In the genomic region with DNA sequence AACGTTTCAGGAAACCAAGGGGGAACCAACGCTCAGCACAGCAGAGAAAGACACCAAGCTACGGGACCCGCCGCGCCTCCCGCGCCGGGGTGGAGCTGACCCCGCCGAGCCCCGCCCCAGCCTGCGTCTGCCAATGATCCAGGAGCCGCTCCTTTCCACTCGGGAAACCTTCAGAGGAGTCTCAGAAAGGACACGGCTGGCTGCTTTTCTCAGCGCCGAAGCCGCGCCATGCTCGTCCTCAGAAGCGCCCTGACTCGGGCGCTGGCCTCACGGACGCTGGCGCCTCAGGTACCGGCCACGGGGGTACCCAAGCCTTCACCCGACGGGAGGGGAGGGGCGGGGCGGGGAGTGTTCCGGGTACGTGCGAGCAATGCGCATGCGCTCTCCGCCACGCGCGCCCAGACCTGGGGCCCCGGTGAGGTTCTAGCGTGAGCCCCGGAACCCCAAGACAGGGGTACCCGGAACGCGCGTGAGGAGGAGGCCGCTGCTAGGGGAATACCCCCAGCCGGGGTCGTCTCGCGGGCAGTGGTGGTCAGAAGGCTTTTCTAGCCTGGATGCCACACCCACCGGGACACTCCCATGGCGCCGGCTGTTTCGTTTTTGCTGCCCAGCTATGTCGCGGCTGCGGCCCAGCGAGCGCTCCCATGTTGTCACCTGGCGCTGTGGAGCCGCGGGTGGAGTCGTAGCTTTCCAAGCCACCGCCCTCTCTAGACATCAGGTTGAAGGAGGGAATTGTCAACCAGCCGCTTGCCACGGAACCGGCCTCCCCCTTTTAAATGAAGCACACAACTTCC, we compare ENCODE assay signal across 8 cellular contexts. TPM values are rescaled to one million over a fixed set of nuclear protein-coding genes. Genes with fewer than 3 reads are reported as not detected.
DNase-seq lines count a peak whose midpoint lies in the region; ATAC-seq and TF ChIP-seq lines count a peak whose summit lies in the region.

Gene NIPSNAP3A, plus strand, starts transcription at position 119 of the 794 bp plus-strand sequence. Its CDS starts 110 bp downstream, at position 229.

- ATAC-seq in HCT116 = peak; percentile 90

- peaks cover 19% of the 10 kb centered on the region for H3K36me3 Mint-ChIP-seq in activated naive CD4-positive, alpha-beta T cell treated with anti-CD3 and anti-CD28 coated beads, Interleukin-2, amount 10 ng/mL, durations not matched to agents 7 days and 5 days

- H3K36me3 ChIP-seq in HCT116 (ENCODE audit: control insufficient read depth in 1 of 2, insufficient read depth in 2 of 2, low read length in 2 of 2) (no peaks in the 10 kb centered on the region), MM.1S (replicated peaks; ENCODE audit: insufficient read depth, low read length) (no peaks in the 10 kb centered on the region), SK-N-MC (ENCODE audit: insufficient read depth, low read length) (0 out of 2 replicates have a peak, but pooled peaks cover 8% of the 10 kb centered on the region)

- TSS peak; percentile 61 for BruUV-seq in HCT116 (replicated peaks; lab: Mats Ljungman, UMichigan)

- peaks cover 18% of the 10 kb centered on the region for H3F3A ChIP-seq in MM.1S (ENCODE audit: insufficient read depth, low read length)

- H3K4me1 Mint-ChIP-seq in activated naive CD4-positive, alpha-beta T cell treated with anti-CD3 and anti-CD28 coated beads, Interleukin-2, amount 10 ng/mL, durations not matched to agents 7 days and 5 days = peaks cover 28% of the 10 kb centered on the region

- H3K4me1 ChIP-seq in HCT116 (ENCODE audit: control insufficient read depth in 1 of 2, insufficient read depth in 2 of 2, low read length in 2 of 2) = peaks cover 3 to 10% of the 10 kb centered on the region in 2 experiments; a peak in 3 of 4 replicates
- peaks cover 15% of the 10 kb centered on the region for H3K4me1 ChIP-seq in MM.1S (ENCODE audit: low read length)

- POLR2A ChIA-PET in HCT116 (lab: Charles Lee) = interaction anchor here (1.0 kb wide), 1 partner anchor 33 kb away, joined by 3 read pairs; no protein-coding TSS in a partner anchor

- H2AFZ ChIP-seq in HCT116 (ENCODE audit: low read depth, low read length, poor library complexity, severe bottlenecking) = peak within 1 kb of the TSS; percentile 73
- peak within 1 kb of the TSS; percentile 88 for H2AFZ ChIP-seq in MM.1S (ENCODE audit: low read length)

- H4K20me1 ChIP-seq in HCT116 (ENCODE audit: insufficient read depth) (no peaks in the 10 kb centered on the region), MM.1S (ENCODE audit: insufficient read depth, low read length) (no peaks in the 10 kb centered on the region)

- DNase-seq in GM04503 (ENCODE audit: low read depth) = peak; percentile 32
- DNase-seq in HCT116 (ENCODE audit: low read depth, low spot score) = peak; percentile 41
- DNase-seq in MM.1S = peak; percentile 85
- no peak for DNase-seq in SK-N-MC (ENCODE audit: low read depth, low spot score)
- peak; percentile 90 for DNase-seq in activated naive CD4-positive, alpha-beta T cell treated with anti-CD3 and anti-CD28 coated beads, Interleukin-2, amount 10 ng/mL, durations not matched to agents 7 days and 5 days
- peak; percentile 88 for DNase-seq in germinal center (ENCODE audit: low spot score)
- peak; percentile 91 for DNase-seq in occipital lobe (lab: John Stamatoyannopoulos, UW)
- peak; percentile 82 for DNase-seq in superior temporal gyrus (ENCODE audit: extremely low spot score)

- CTCF ChIA-PET in HCT116 (lab: Charles Lee) = no interaction called here
- CTCF ChIA-PET in activated naive CD4-positive, alpha-beta T cell treated with anti-CD3 and anti-CD28 coated beads, Interleukin-2, amount 10 ng/mL, durations not matched to agents 7 days and 5 days (lab: Charles Lee) = interaction anchor here (1.4 kb wide), 1 partner anchor 16 kb away, joined by 3 read pairs; the partner anchor contains the start of gene NIPSNAP3B

- H3K27me3 Mint-ChIP-seq in activated naive CD4-positive, alpha-beta T cell treated with anti-CD3 and anti-CD28 coated beads, Interleukin-2, amount 10 ng/mL, durations not matched to agents 7 days and 5 days = no peaks in the 10 kb centered on the region

- peak within 1 kb of the TSS; percentile 69 for H3K9ac ChIP-seq in HCT116 (ENCODE audit: low read length)
- peak within 1 kb of the TSS; percentile 76 for H3K9ac ChIP-seq in MM.1S (ENCODE audit: low read length)
- H3K9ac ChIP-seq in SK-N-MC (ENCODE audit: insufficient read length) = peak within 1 kb of the TSS; percentile 84

- no peak for TF ChIP-seq POLR2A in HCT116 (IDR thresholded peaks at IDR 0.05; ENCODE audit: borderline replicate concordance, extremely low read depth, insufficient read depth, insufficient read length)

- no peaks in the 10 kb centered on the region for H3K79me2 ChIP-seq in HCT116 (ENCODE audit: insufficient read depth, low read length)
- H3K79me2 ChIP-seq in MM.1S (ENCODE audit: low read length) = peaks cover 12% of the 10 kb centered on the region; the same call in 1 of the 2 replicates

- no peaks in the 10 kb centered on the region for H3K27me3 ChIP-seq in HCT116 (ENCODE audit: insufficient read depth, low read length)
- H3K27me3 ChIP-seq in MM.1S (replicated peaks; ENCODE audit: insufficient read depth, low read length) = no peaks in the 10 kb centered on the region

- H3K4me3 ChIP-seq in HCT116 (replicated peaks in 1 of 2; ENCODE audit: low read depth in 1 of 2, low read length in 2 of 2) = peak within 1 kb of the TSS; percentile 71 to 78
- H3K4me3 ChIP-seq in MM.1S (ENCODE audit: low read length) = peak within 1 kb of the TSS; percentile 83
- peak within 1 kb of the TSS; percentile 95 for H3K4me3 ChIP-seq in SK-N-MC

- TF ChIP-seq CTCF in HCT116 (IDR thresholded peaks at IDR 0.05 in 2 of 3, conservative IDR thresholded peaks at IDR 0.05 in 1 of 3; ENCODE audit: borderline replicate concordance in 1 of 3, insufficient read depth in 1 of 3, low read depth in 2 of 3, low read length in 2 of 3) = no peak
- TF ChIP-seq CTCF in MM.1S (IDR thresholded peaks at IDR 0.05; ENCODE audit: low read length) = no peak

- H3K4me3 Mint-ChIP-seq in activated naive CD4-positive, alpha-beta T cell treated with anti-CD3 and anti-CD28 coated beads, Interleukin-2, amount 10 ng/mL, durations not matched to agents 7 days and 5 days = peak within 1 kb of the TSS; percentile 91

- TF ChIP-seq RAD21 in HCT116 (IDR thresholded peaks at IDR 0.05; ENCODE audit: low read depth) = no peak

- peak within 1 kb of the TSS; percentile 93 for H3K27ac Mint-ChIP-seq in activated naive CD4-positive, alpha-beta T cell treated with anti-CD3 and anti-CD28 coated beads, Interleukin-2, amount 10 ng/mL, durations not matched to agents 7 days and 5 days

- intact Hi-C loops in HCT116 (cut with micrococcal nuclease) = no loop called here

- RAD21 ChIA-PET in HCT116 (lab: Charles Lee; ENCODE audit: low non-redundant PET in 1 of 2, low total read pairs in 2 of 2, uncharacterized antibody in 2 of 2, unreplicated experiment in 2 of 2) = no interaction called here

- no peaks in the 10 kb centered on the region for H3K9me3 Mint-ChIP-seq in activated naive CD4-positive, alpha-beta T cell treated with anti-CD3 and anti-CD28 coated beads, Interleukin-2, amount 10 ng/mL, durations not matched to agents 7 days and 5 days

- H3K9me3 ChIP-seq in HCT116 (ENCODE audit: control insufficient read depth in 1 of 2, insufficient read depth in 1 of 2, low read depth in 1 of 2, low read length in 2 of 2) (no peaks in the 10 kb centered on the region), MM.1S (replicated peaks; ENCODE audit: insufficient read depth, low read length) (no peaks in the 10 kb centered on the region), SK-N-MC (ENCODE audit: low read depth, low read length) (no peaks in the 10 kb centered on the region)

- peak within 1 kb of the TSS; percentile 51 for H3K27ac ChIP-seq in HCT116 (ENCODE audit: low read depth, low read length)
- H3K27ac ChIP-seq in MM.1S (ENCODE audit: low read length) = peak within 1 kb of the TSS; percentile 74
- no peak within 1 kb of the TSS for H3K27ac ChIP-seq in SK-N-MC

- H3K9me2 ChIP-seq in HCT116 (ENCODE audit: insufficient read depth) (no peaks in the 10 kb centered on the region), MM.1S (replicated peaks; ENCODE audit: insufficient read depth, low read length) (no peaks in the 10 kb centered on the region)

- peak within 1 kb of the TSS; percentile 88 for H3K4me2 ChIP-seq in HCT116 (ENCODE audit: low read length)
- peak within 1 kb of the TSS; percentile 78 for H3K4me2 ChIP-seq in MM.1S (ENCODE audit: low read depth, low read length)

TF ChIP-seq in HCT116, 20 proteins besides CTCF, POLR2A, EP300 and RAD21 (continues in another document):
- peak; percentile 81 for TF ChIP-seq POLR2AphosphoS5 (IDR thresholded peaks at IDR 0.05; ENCODE audit: low read depth, low read length)
- TF ChIP-seq YY1 (IDR thresholded peaks at IDR 0.05; ENCODE audit: extremely low read depth, insufficient replicate concordance, low read depth, low read length) = peak; percentile 68
- TF ChIP-seq FOSL1 (IDR thresholded peaks at IDR 0.05; ENCODE audit: low read depth) = no peak
- TF ChIP-seq SP1 (IDR thresholded peaks at IDR 0.05; ENCODE audit: low read depth) = 0 out of 2 replicates have a peak, but pooled peaks have one; percentile 9
- peak; percentile 40; the same call in 1 of the 2 replicates for TF ChIP-seq MAX (IDR thresholded peaks at IDR 0.05)
- no peak for TF ChIP-seq EZH2 (IDR thresholded peaks at IDR 0.05)
- no peak for TF ChIP-seq CBX3 (IDR thresholded peaks at IDR 0.05; ENCODE audit: low read depth)
- peak; percentile 41; the same call in 1 of the 2 replicates for TF ChIP-seq ZFX (IDR thresholded peaks at IDR 0.05)
- no peak for TF ChIP-seq ZNF274 (IDR thresholded peaks at IDR 0.05; ENCODE audit: low read depth, low read length)
- TF ChIP-seq ATF3 (IDR thresholded peaks at IDR 0.05) = no peak
- TF ChIP-seq CEBPB (IDR thresholded peaks at IDR 0.05; ENCODE audit: low read depth) = no peak

RNA-seq across cellular contexts. Expression of gene NIPSNAP3A, which starts in this region (rescaled TPM):
- total RNA-seq in HCT116 (2021; ENCODE audit: unreplicated experiment) = 6.9 TPM
- polyA plus RNA-seq in HCT116 (2012) = 3.4 and 4.5 TPM in 2 replicates
- total RNA-seq in occipital lobe = 110 TPM

Comparison
In these comparisons a context has a peak if more than half of its experiments do, and no peak if none do; other contexts are left out.
1. RNA of gene NIPSNAP3A (total RNA-seq): 110 TPM in occipital lobe (single experiment); 6.9 TPM in HCT116 (single experiment); every median in the first group is over 10 times any median in the second.
2. Peak in every context shown above with its lines, with median percentiles within 50 percentile points of each other: H3K4me3 ChIP-seq and H3K9ac ChIP-seq.